ENCODE assay signal across 14 cellular contexts in genomic region chr11:127106142-127106541, GRCh38.
DNase-seq lines count a peak whose midpoint lies in the region; ATAC-seq and TF ChIP-seq lines count a peak whose summit lies in the region.
"Had no signal": no experiment of that assay in that cellular context is flagged by ENCODE, and none has a peak within 500 bp of the region (broad histone marks: within the 10 kb centered on the region; RNA-seq: fewer than 3 reads in every experiment).

No MANE protein-coding gene starts in this region.

- DNase-seq in T47D (ENCODE audit: low read depth in 1 of 2, low spot score in 1 of 2) (peak; percentile 31 to 59), mammary epithelial cell (no peak), NCI-H524 (lab: John Stamatoyannopoulos, UW) (peak; percentile 95 to 98), iPS DF 19.7 (ENCODE audit: low read depth, low spot score) (peak; percentile 57), epidermal melanocyte (ENCODE audit: insufficient read length, low spot score) (no peak)
- DNase-seq: activated CD4-positive, alpha-beta memory T cell treated with anti-CD3 and anti-CD28 coated beads for 36 hours; anterior cingulate cortex; foreskin keratinocyte; stimulated activated CD4-positive, alpha-beta T cell treated with anti-CD3 and anti-CD28 coated beads, Interleukin-4, amount 100 ng/mL, for 1 hour had no signal

- H3K79me2 ChIP-seq in mammary epithelial cell (ENCODE audit: insufficient read depth, low read length): no peaks in the 10 kb centered on the region

- in situ Hi-C loops in T47D (cut with HindIII; ENCODE audit: low pct_unique_long_range_greater_than_20kb, low sequenced_read_pairs): no loop called here
- in situ Hi-C loops in mammary epithelial cell (cut with MboI; ENCODE audit: low sequenced_read_pairs in 2 of 2): no loop called here

- H3K27me3 ChIP-seq in mammary epithelial cell (ENCODE audit: insufficient read depth, low read length): no peaks in the 10 kb centered on the region
- H3K27me3 ChIP-seq: foreskin keratinocyte had no signal

- 61% methylated on average over 6 of the region's 6 CpGs for WGBS in mammary epithelial cell (ENCODE audit: low coverage, missing lambda C conversion rate)

- TF ChIP-seq CTCF in mammary epithelial cell (conservative IDR thresholded peaks at IDR 0.05 in 1 of 2, IDR thresholded peaks at IDR 0.05 in 1 of 2; ENCODE audit: extremely low read depth in 1 of 2, insufficient read depth in 1 of 2, low read depth in 1 of 2, low read length in 2 of 2): no peak

- CTCF ChIA-PET in mammary epithelial cell (lab: Charles Lee; ENCODE audit: low non-redundant PET): no interaction called here

- no peak overlapping the region for H3K9ac ChIP-seq in mammary epithelial cell (ENCODE audit: insufficient read depth, low read length)

- intact Hi-C loops in mammary epithelial cell (cut with micrococcal nuclease): no loop called here

- H2AFZ ChIP-seq in mammary epithelial cell (ENCODE audit: low read depth, low read length): no peak overlapping the region

- H3K4me1 ChIP-seq in mammary epithelial cell (ENCODE audit: insufficient read depth, low read length): no peaks in the 10 kb centered on the region
- H3K4me1 ChIP-seq: foreskin keratinocyte had no signal

- ATAC-seq in HG02840 (IDR thresholded peaks at IDR 0.05; ENCODE audit: low FRiP score, unreplicated experiment): no peak
- ATAC-seq in HG03159 (IDR thresholded peaks at IDR 0.05; ENCODE audit: unreplicated experiment): no peak
- ATAC-seq in GM19452 (IDR thresholded peaks at IDR 0.05; ENCODE audit: unreplicated experiment): no peak
- ATAC-seq: foreskin keratinocyte, GM12878, Panc1 had no signal

- H3K36me3 ChIP-seq in mammary epithelial cell (ENCODE audit: insufficient read depth, low read length): no peaks in the 10 kb centered on the region

- no peak overlapping the region for H3K4me2 ChIP-seq in mammary epithelial cell (ENCODE audit: insufficient read depth, low read depth, low read length)

- dilution Hi-C loops in mammary epithelial cell (cut with HindIII; ENCODE audit: low sequenced_read_pairs): no loop called here

- H3K27ac ChIP-seq in mammary epithelial cell (ENCODE audit: insufficient read depth, low read depth, low read length): no peak overlapping the region
- H3K27ac ChIP-seq: foreskin keratinocyte had no signal

- H4K20me1 ChIP-seq in mammary epithelial cell (ENCODE audit: insufficient read depth, low read length): no peaks in the 10 kb centered on the region

- no peaks in the 10 kb centered on the region for H3K9me3 ChIP-seq in mammary epithelial cell (replicated peaks; ENCODE audit: insufficient read depth, low read length)

- BruUV-seq in mammary epithelial cell (replicated peaks; lab: Mats Ljungman, UMichigan): no TSS peak

- H3K4me3 ChIP-seq in mammary epithelial cell (replicated peaks in 1 of 3; ENCODE audit: insufficient read depth in 1 of 3, low read depth in 2 of 3, low read length in 3 of 3): no peak overlapping the region
- H3K4me3 ChIP-seq: GM12878 had no signal

Comparison
In these comparisons a context has a peak if more than half of its experiments do, and no peak if none do; other contexts are left out.
1. DNase-seq: peak in T47D (2 of 2), NCI-H524 (2 of 2) and iPS DF 19.7 (single experiment); none in mammary epithelial cell (single experiment) and epidermal melanocyte (single experiment).